ENCODE assay signal across 9 cellular contexts in the genomic region with DNA sequence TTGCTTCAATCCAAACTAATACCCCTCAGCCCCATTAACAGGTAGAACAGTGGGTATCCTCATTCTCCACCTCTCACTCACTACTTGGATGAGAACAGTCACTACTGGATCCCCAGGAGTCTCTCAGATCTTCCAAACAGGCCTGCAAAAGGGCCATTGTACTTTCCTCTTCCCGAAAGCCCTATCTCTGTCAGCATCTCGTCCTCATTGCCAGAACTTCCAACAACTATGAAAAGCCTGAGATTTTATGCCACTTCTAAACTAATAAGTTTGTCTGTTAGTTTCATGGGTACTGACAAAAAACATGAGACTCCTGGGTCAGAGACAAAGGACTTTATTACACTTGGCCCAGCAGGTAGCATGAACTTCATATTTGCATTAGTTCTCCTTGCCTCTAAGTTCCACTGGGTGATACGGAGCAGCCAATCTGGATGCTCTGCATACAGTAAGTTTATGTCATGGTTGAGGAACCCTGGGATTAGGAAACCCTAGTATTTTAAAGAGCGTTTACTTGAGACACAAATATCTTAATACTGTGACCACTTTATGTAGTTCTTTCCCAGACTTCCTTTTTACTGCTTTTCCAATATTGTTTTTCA. TPM values are rescaled to one million over a fixed set of nuclear protein-coding genes. Genes with fewer than 3 reads are reported as not detected.
DNase-seq lines count a peak whose midpoint lies in the region; ATAC-seq and TF ChIP-seq lines count a peak whose summit lies in the region.
"Had no signal": no experiment of that assay in that cellular context is flagged by ENCODE, and none has a peak within 500 bp of the region (broad histone marks: within the 10 kb centered on the region; RNA-seq: fewer than 3 reads in every experiment).

No MANE protein-coding gene starts in this region.

- POLR2A ChIA-PET in CD8-positive, alpha-beta memory T cell (lab: Charles Lee): interaction anchor here (0.9 kb wide), 1 partner anchor 10 kb away, joined by 5 read pairs; no protein-coding TSS in a partner anchor
- POLR2A ChIA-PET in activated CD4-positive, alpha-beta memory T cell treated with anti-CD3 and anti-CD28 coated beads, Interleukin-2, amount 10 ng/mL, durations not matched to agents 7 days and 5 days (lab: Charles Lee): interaction anchor here (0.8 to 2.1 kb wide), 11 partner anchors 8 to 380 kb away, joined by 3 to 12 read pairs (median 4); a partner anchor contains a TSS

- peak overlapping the region; percentile 19 for H3K9ac ChIP-seq in mucosa of stomach (ENCODE audit: low read length)

- H3K4me3 ChIP-seq in CD8-positive, alpha-beta memory T cell (ENCODE audit: low read length): peak overlapping the region; percentile 65
- H3K4me3 ChIP-seq in mucosa of stomach (ENCODE audit: low read length) (no peak overlapping the region), ascending aorta (no peak overlapping the region)

- H3K27ac ChIP-seq in CD8-positive, alpha-beta memory T cell (ENCODE audit: low read depth, low read length): peak overlapping the region; percentile 69
- no peak overlapping the region for H3K27ac ChIP-seq in ascending aorta

- no peaks in the 10 kb centered on the region for H3K9me3 ChIP-seq in CD8-positive, alpha-beta memory T cell (ENCODE audit: low read length)
- H3K9me3 ChIP-seq in mucosa of stomach (ENCODE audit: control insufficient read depth, low read length) (no peaks in the 10 kb centered on the region), ascending aorta (no peaks in the 10 kb centered on the region)

- no peak for DNase-seq in CD8-positive, alpha-beta memory T cell
- no peak for DNase-seq in activated CD4-positive, alpha-beta memory T cell treated with anti-CD3 and anti-CD28 coated beads, Interleukin-2, amount 10 ng/mL, durations not matched to agents 7 days and 5 days
- DNase-seq in mesenteric fat pad (ENCODE audit: low spot score) (no peak), ascending aorta (ENCODE audit: low spot score in 2 of 2) (no peak), C1 segment of cervical spinal cord (lab: John Stamatoyannopoulos, UW) (no peak)

- no peak for TF ChIP-seq CTCF in ascending aorta (IDR thresholded peaks at IDR 0.05)

- peaks cover 41 to 61% (median 55%) of the 10 kb centered on the region in 3 donors for H3K4me1 Mint-ChIP-seq in CD8-positive, alpha-beta memory T cell
- peaks cover 33% of the 10 kb centered on the region for H3K4me1 Mint-ChIP-seq in activated CD4-positive, alpha-beta memory T cell treated with anti-CD3 and anti-CD28 coated beads, Interleukin-2, amount 10 ng/mL, durations not matched to agents 7 days and 5 days

- H3K36me3 Mint-ChIP-seq in CD8-positive, alpha-beta memory T cell: peaks cover 0 to 4% (median 1%) of the 10 kb centered on the region in 3 donors
- H3K36me3 Mint-ChIP-seq in activated CD4-positive, alpha-beta memory T cell treated with anti-CD3 and anti-CD28 coated beads, Interleukin-2, amount 10 ng/mL, durations not matched to agents 7 days and 5 days (ENCODE audit: low read depth): peaks cover 8% of the 10 kb centered on the region

- H3K4me1 ChIP-seq in CD8-positive, alpha-beta memory T cell (ENCODE audit: insufficient read depth, low read length): peaks cover 31% of the 10 kb centered on the region
- H3K4me1 ChIP-seq in mucosa of stomach (ENCODE audit: control insufficient read depth, insufficient read depth, low read length): peaks cover 11% of the 10 kb centered on the region
- H3K4me1 ChIP-seq in ascending aorta: no peaks in the 10 kb centered on the region

- intact Hi-C loops in ascending aorta (cut with DNase I): no loop called here

- H3K4me3 Mint-ChIP-seq in CD8-positive, alpha-beta memory T cell: peak overlapping the region; percentile 48 to 93 (median 82)
- peak overlapping the region; percentile 69 for H3K4me3 Mint-ChIP-seq in activated CD4-positive, alpha-beta memory T cell treated with anti-CD3 and anti-CD28 coated beads, Interleukin-2, amount 10 ng/mL, durations not matched to agents 7 days and 5 days

- peaks cover 0 to 2% (median 0%) of the 10 kb centered on the region in 5 donors for H3K9me3 Mint-ChIP-seq in CD8-positive, alpha-beta memory T cell
- peaks cover 14% of the 10 kb centered on the region for H3K9me3 Mint-ChIP-seq in activated CD4-positive, alpha-beta memory T cell treated with anti-CD3 and anti-CD28 coated beads, Interleukin-2, amount 10 ng/mL, durations not matched to agents 7 days and 5 days

- no peaks in the 10 kb centered on the region for H3K27me3 Mint-ChIP-seq in CD8-positive, alpha-beta memory T cell
- H3K27me3 Mint-ChIP-seq in activated CD4-positive, alpha-beta memory T cell treated with anti-CD3 and anti-CD28 coated beads, Interleukin-2, amount 10 ng/mL, durations not matched to agents 7 days and 5 days: no peaks in the 10 kb centered on the region

- no peaks in the 10 kb centered on the region for H3K36me3 ChIP-seq in CD8-positive, alpha-beta memory T cell (ENCODE audit: insufficient read depth, low read length)
- H3K36me3 ChIP-seq in mucosa of stomach (ENCODE audit: control insufficient read depth, insufficient read depth, low read length) (no peaks in the 10 kb centered on the region), ascending aorta (no peaks in the 10 kb centered on the region)

- CTCF ChIA-PET in CD8-positive, alpha-beta memory T cell (lab: Charles Lee): interaction anchor here (1.1 kb wide), 1 partner anchor 42 kb away, joined by 3 read pairs; no protein-coding TSS in a partner anchor
- CTCF ChIA-PET in activated CD4-positive, alpha-beta memory T cell treated with anti-CD3 and anti-CD28 coated beads, Interleukin-2, amount 10 ng/mL, durations not matched to agents 7 days and 5 days (lab: Charles Lee): interaction anchor here (1.0 to 1.3 kb wide), 3 partner anchors 10 to 169 kb away, joined by 3 to 4 read pairs (median 3); no protein-coding TSS in a partner anchor

- peak; percentile 20 for ATAC-seq in HG02642 (IDR thresholded peaks at IDR 0.05; ENCODE audit: poor library complexity, unreplicated experiment)
- ATAC-seq in HG03432 (IDR thresholded peaks at IDR 0.05; ENCODE audit: unreplicated experiment): no peak

- no peaks in the 10 kb centered on the region for H3K27me3 ChIP-seq in CD8-positive, alpha-beta memory T cell (ENCODE audit: insufficient read depth, low read length, poor library complexity, severe bottlenecking)
- H3K27me3 ChIP-seq in mucosa of stomach (ENCODE audit: control insufficient read depth, insufficient read depth, low read length) (no peaks in the 10 kb centered on the region), ascending aorta (no peaks in the 10 kb centered on the region)

- peak overlapping the region; percentile 86 to 100 (median 97) for H3K27ac Mint-ChIP-seq in CD8-positive, alpha-beta memory T cell
- peak overlapping the region; percentile 89 for H3K27ac Mint-ChIP-seq in activated CD4-positive, alpha-beta memory T cell treated with anti-CD3 and anti-CD28 coated beads, Interleukin-2, amount 10 ng/mL, durations not matched to agents 7 days and 5 days

RNA-seq across cellular contexts. Expression of a gene that starts 38.1 kb away (rescaled TPM):
- total RNA-seq in CD8-positive, alpha-beta memory T cell: under 1 TPM; 0.04 to 0.07 TPM
- polyA plus RNA-seq in CD8-positive, alpha-beta memory T cell: not detected
- not detected for total RNA-seq in activated CD4-positive, alpha-beta memory T cell treated with anti-CD3 and anti-CD28 coated beads, Interleukin-2, amount 10 ng/mL, durations not matched to agents 7 days and 5 days
- 1.7 TPM for total RNA-seq in mesenteric fat pad
- total RNA-seq in ascending aorta: 0.96 TPM
- total RNA-seq: pulmonary artery endothelial cell had no signal
